In genomic region chr1:99180343-99180808, GRCh38 we compare ENCODE assay signal across 8 cellular contexts.
DNase-seq lines count a peak whose midpoint lies in the region; TF ChIP-seq lines count a peak whose summit lies in the region.

No MANE protein-coding gene starts in this region.

- H3K56ac ChIP-seq in H9 (ENCODE audit: insufficient read length, low read depth, low read length): no peak overlapping the region

- no peak for TF ChIP-seq POLR2A in transverse colon (IDR thresholded peaks at IDR 0.05)

- H3T11ph ChIP-seq in H9 (ENCODE audit: low read length): no peak overlapping the region

- no peaks in the 10 kb centered on the region for H3K27me3 ChIP-seq in H9 (ENCODE audit: insufficient read depth, low read length)
- H3K27me3 ChIP-seq in osteoblast (ENCODE audit: insufficient read depth, low read length): no peaks in the 10 kb centered on the region
- no peaks in the 10 kb centered on the region for H3K27me3 ChIP-seq in transverse colon

- no peaks in the 10 kb centered on the region for H3K9me3 Mint-ChIP-seq in H9

- intact Hi-C loops in transverse colon (cut with DNase I; ENCODE audit: low total_unique reads): loop anchor here (10.0 kb wide), 1 partner anchor 524 kb away; no protein-coding TSS in a partner anchor

- H2AFZ ChIP-seq in H9 (ENCODE audit: low read length) (peak overlapping the region; percentile 83), osteoblast (ENCODE audit: low read length) (peak overlapping the region; percentile 86)

- H3K27ac ChIP-seq in H9 (ENCODE audit: insufficient read length, low read depth, low read length): no peak overlapping the region
- peak overlapping the region; percentile 40 for H3K27ac ChIP-seq in osteoblast (ENCODE audit: low read depth, low read length)
- H3K27ac ChIP-seq in transverse colon: no peak overlapping the region

- H4K20me1 ChIP-seq in H9 (ENCODE audit: control insufficient read depth, insufficient read depth, insufficient read length) (no peaks in the 10 kb centered on the region), osteoblast (ENCODE audit: insufficient read depth, low read length) (no peaks in the 10 kb centered on the region)

- no peak overlapping the region for H2BK120ac ChIP-seq in H9 (ENCODE audit: low read depth, low read length, poor library complexity, severe bottlenecking)

- H3K4me1 ChIP-seq in H9 (ENCODE audit: insufficient read depth, low read length): no peaks in the 10 kb centered on the region
- no peaks in the 10 kb centered on the region for H3K4me1 ChIP-seq in osteoblast (ENCODE audit: insufficient read depth, low read length)
- no peaks in the 10 kb centered on the region for H3K4me1 ChIP-seq in transverse colon

- no peak overlapping the region for H3K23ac ChIP-seq in H9 (ENCODE audit: insufficient read length, low read depth, low read length)

- no peak overlapping the region for H2BK12ac ChIP-seq in H9 (ENCODE audit: insufficient read length, low read depth, low read length)

- no peak overlapping the region for H3K9ac ChIP-seq in H9 (ENCODE audit: extremely low read depth, insufficient read length, low read length)

- no peaks in the 10 kb centered on the region for H3K79me2 ChIP-seq in H9 (ENCODE audit: insufficient read depth, low read length)
- H3K79me2 ChIP-seq in osteoblast (ENCODE audit: insufficient read depth, low read length): no peaks in the 10 kb centered on the region

- H4K8ac ChIP-seq in H9 (replicated peaks; ENCODE audit: insufficient read length, low read depth, low read length): no peak overlapping the region

- no peak overlapping the region for H3K14ac ChIP-seq in H9 (ENCODE audit: insufficient read depth, low read length)

- H3K4me3 ChIP-seq in LNCaP clone FGC (ENCODE audit: low read depth, low read length) (no peak overlapping the region), osteoblast (ENCODE audit: insufficient read depth, low read length) (no peak overlapping the region), transverse colon (no peak overlapping the region)

- no peak for TF ChIP-seq EP300 in transverse colon (IDR thresholded peaks at IDR 0.05; ENCODE audit: low read depth)

- no peaks in the 10 kb centered on the region for H3K27me3 Mint-ChIP-seq in H9 (ENCODE audit: low read depth)

- H3K36me3 ChIP-seq in osteoblast (ENCODE audit: insufficient read depth, low read length) (no peaks in the 10 kb centered on the region), transverse colon (no peaks in the 10 kb centered on the region)

- no peak overlapping the region for H3K4me2 ChIP-seq in H9 (ENCODE audit: insufficient read depth, insufficient read length, low read length)
- H3K4me2 ChIP-seq in osteoblast (ENCODE audit: insufficient read depth, low read length): peak overlapping the region; percentile 46

- no peak overlapping the region for H4K5ac ChIP-seq in H9 (ENCODE audit: insufficient read length, low read depth, low read length)

- no peaks in the 10 kb centered on the region for H3K79me1 ChIP-seq in H9 (ENCODE audit: insufficient read depth, low read depth, low read length, poor library complexity, severe bottlenecking)

- peak; percentile 59 for DNase-seq in GM03348 (ENCODE audit: low spot score)
- DNase-seq in H9: peak; percentile 71
- DNase-seq in LNCaP clone FGC (ENCODE audit: low read depth): peak; percentile 41
- peak; percentile 84 for DNase-seq in RKO (ENCODE audit: low spot score)
- peak; percentile 24 for DNase-seq in activated T-helper 9 cell treated with anti-CD3 and anti-CD28 coated beads, Interleukin-2, amount 50 U/mL, for 16 hours (ENCODE audit: low read depth)
- peak; percentile 86 for DNase-seq in foreskin melanocyte
- DNase-seq in osteoblast (ENCODE audit: insufficient read length, low spot score, missing footprints): no peak
- peak; percentile 71 for DNase-seq in transverse colon

- no peak overlapping the region for H2BK15ac ChIP-seq in H9 (ENCODE audit: low read depth, low read length)

- no peak overlapping the region for H3K18ac ChIP-seq in H9 (ENCODE audit: insufficient read length, low read depth, low read length)

- no peaks in the 10 kb centered on the region for H3K23me2 ChIP-seq in H9 (ENCODE audit: insufficient read length, low read depth, low read length, poor library complexity, severe bottlenecking)

- H3K27ac Mint-ChIP-seq in H9: peak overlapping the region in 2 of 3 experiments; percentile 76 to 95; a peak in 2 of 7 replicates

- H3K9me3 ChIP-seq in H9 (ENCODE audit: control insufficient read depth, low read depth, low read length) (no peaks in the 10 kb centered on the region), osteoblast (ENCODE audit: low read depth, low read length) (no peaks in the 10 kb centered on the region), transverse colon (no peaks in the 10 kb centered on the region)

- 0 out of 4 replicates have a peak, but pooled peaks cover 0 to 2% of the 10 kb centered on the region in 2 experiments for H3K4me1 Mint-ChIP-seq in H9

- H4K91ac ChIP-seq in H9 (ENCODE audit: insufficient read length, low read depth, low read length): no peak overlapping the region

- H3K36me3 Mint-ChIP-seq in H9 (ENCODE audit: insufficient read depth in 1 of 3, low read depth in 3 of 3): no peaks in the 10 kb centered on the region

- H3K4me3 Mint-ChIP-seq in H9: no peak overlapping the region

- no peak overlapping the region for H2BK5ac ChIP-seq in H9 (ENCODE audit: insufficient read length, low read length)

- H2BK20ac ChIP-seq in H9 (ENCODE audit: low read depth, low read length, poor library complexity, severe bottlenecking): no peak overlapping the region

- TF ChIP-seq CTCF in H9 (conservative IDR thresholded peaks at IDR 0.05): peak; percentile 90
- peak; percentile 68 for TF ChIP-seq CTCF in LNCaP clone FGC (IDR thresholded peaks at IDR 0.05; ENCODE audit: control insufficient read depth, extremely low read depth, insufficient read depth)
- TF ChIP-seq CTCF in osteoblast (IDR thresholded peaks at IDR 0.05; ENCODE audit: extremely low read depth, low read depth, low read length): peak; percentile 83
- peak; percentile 72 to 81 (median 73) for TF ChIP-seq CTCF in transverse colon (IDR thresholded peaks at IDR 0.05)

- no peak overlapping the region for H2AK5ac ChIP-seq in H9 (ENCODE audit: insufficient read length, low read length)

- no peak overlapping the region for H3K4ac ChIP-seq in H9 (ENCODE audit: low read depth, low read length)

- WGBS in H9 (ENCODE audit: extremely low coverage, insufficient read length, low lambda C conversion rate): no CpG with 5 or more reads among the region's 3 CpGs
- WGBS in transverse colon (ENCODE audit: low coverage in 1 of 2), 2 donors: 22 to 23% methylated on average over 3 of the region's 3 CpGs

- in situ Hi-C loops in transverse colon (cut with MboI; ENCODE audit: low pct_ligation_motif_present in 1 of 4, low pct_unique_long_range_greater_than_20kb in 1 of 4, low sequenced_read_pairs in 3 of 4): loop anchor here (10.0 to 25.0 kb wide), 5 partner anchors 64 to 532 kb away; no protein-coding TSS in a partner anchor
